In genomic region chr7:120021085-120021484, GRCh38 we compare ENCODE assay signal across 1 cellular context.
TF ChIP-seq lines count a peak whose summit lies in the region.

No MANE protein-coding gene starts in this region.

TF ChIP-seq in H1, 55 proteins besides CTCF, POLR2A, EP300 and RAD21 (continued from another document):
- TF ChIP-seq, protein P1, sequence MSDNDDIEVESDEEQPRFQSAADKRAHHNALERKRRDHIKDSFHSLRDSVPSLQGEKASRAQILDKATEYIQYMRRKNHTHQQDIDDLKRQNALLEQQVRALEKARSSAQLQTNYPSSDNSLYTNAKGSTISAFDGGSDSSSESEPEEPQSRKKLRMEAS (IDR thresholded peaks at IDR 0.05), result no peak
- TF ChIP-seq NANOG (IDR thresholded peaks at IDR 0.05; ENCODE audit: insufficient read depth, low read depth, low read length, poor library complexity, severe bottlenecking), result no peak
- TF ChIP-seq CHD2 (IDR thresholded peaks at IDR 0.05; ENCODE audit: low read length), result no peak
- TF ChIP-seq TCF12 (IDR thresholded peaks at IDR 0.05; ENCODE audit: low read depth, low read length), result no peak
- TF ChIP-seq BCL11A (IDR thresholded peaks at IDR 0.05; ENCODE audit: low read depth in 2 of 2, low read length in 2 of 2), result no peak
- no peak for TF ChIP-seq RBBP5 (IDR thresholded peaks at IDR 0.05; ENCODE audit: borderline replicate concordance, low read depth, low read length)
- no peak for TF ChIP-seq CBX5 (IDR thresholded peaks at IDR 0.05; ENCODE audit: low read depth, low read length)
- no peak for TF ChIP-seq SIX5 (IDR thresholded peaks at IDR 0.05; ENCODE audit: low read depth, low read length)
- TF ChIP-seq ASH2L (IDR thresholded peaks at IDR 0.05; ENCODE audit: low read length), result no peak
- TF ChIP-seq EZH2 (IDR thresholded peaks at IDR 0.05; ENCODE audit: low read depth, low read length, severe bottlenecking), result no peak
